ENCODE assay signal across 14 cellular contexts in the genomic region with DNA sequence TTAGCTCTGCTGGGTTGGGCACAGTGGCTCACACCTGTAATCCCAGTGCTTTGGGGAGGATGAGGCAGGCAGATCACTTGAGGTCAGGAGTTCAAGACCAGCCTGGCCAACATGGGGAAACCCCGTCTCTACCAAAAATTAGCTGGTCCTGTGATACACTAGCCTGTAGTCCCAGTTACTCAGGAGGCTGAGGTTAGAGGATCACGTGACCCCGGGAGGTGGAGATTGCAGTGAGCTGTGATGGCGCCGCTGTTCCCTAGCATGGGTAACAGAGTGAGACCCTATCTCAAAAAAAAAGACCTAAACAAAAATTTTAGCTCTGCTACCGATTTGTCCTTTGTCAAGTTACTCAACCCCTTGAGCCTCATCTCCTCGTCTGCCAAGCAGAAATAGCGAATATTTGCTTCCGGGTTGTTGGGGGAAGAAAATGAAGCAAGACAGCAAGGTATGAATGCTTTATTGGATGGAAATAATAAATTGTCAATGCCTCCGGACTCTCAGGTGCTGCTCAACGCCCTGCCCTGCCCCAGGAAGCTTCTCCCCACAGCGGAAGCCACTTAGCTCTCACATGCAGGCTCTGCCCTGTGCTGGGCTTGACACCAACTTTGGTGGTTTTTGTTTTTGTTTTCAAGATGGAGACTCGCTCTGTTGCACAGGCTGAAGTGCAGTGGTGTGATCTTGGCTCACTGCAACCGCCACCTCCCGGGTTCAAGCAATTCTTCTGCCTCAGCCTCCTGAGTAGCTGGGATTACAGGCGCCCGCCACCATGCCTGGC. TPM values are rescaled to one million over a fixed set of nuclear protein-coding genes. Genes with fewer than 3 reads are reported as not detected.
A peak's percentile ranks its signal among the peaks of the same experiment; 100 is the strongest.
DNase-seq lines count a peak whose midpoint lies in the region; ATAC-seq lines count a peak whose summit lies in the region.
"Had no signal": no experiment of that assay in that cellular context is flagged by ENCODE, and none has a peak within 500 bp of the region (broad histone marks: within the 10 kb centered on the region; RNA-seq: fewer than 3 reads in every experiment).

No MANE protein-coding gene starts in this region.

- H3K9me2 ChIP-seq in Karpas-422 (replicated peaks; ENCODE audit: insufficient read depth, low read length), result no peaks in the 10 kb centered on the region

- DNase-seq in stimulated activated CD4-positive, alpha-beta T cell treated with anti-CD3 and anti-CD28 coated beads, Interleukin-4, amount 100 ng/mL, for 24 hours, result peak; percentile 4
- no peak for DNase-seq in stimulated activated CD4-positive, alpha-beta T cell treated with anti-CD3 and anti-CD28 coated beads, Interleukin-1b, Interleukin-23, amount 100 ng/mL, for 48 hours
- DNase-seq in Karpas-422 (peak; percentile 84), HuH-7 (ENCODE audit: low spot score) (no peak), left colon (no peak), SKM-1 treated with dmso at 0.1 percent for 144 hours (lab: John Stamatoyannopoulos, UW; ENCODE audit: unreplicated experiment) (no peak)
- DNase-seq: effector memory CD4-positive, alpha-beta T cell; H9; IMR-90; left ventricle myocardium inferior; NCI-H1092 treated with DMSO at 0.1 percent for 48 hours; SHP77 treated with DMSO at 0.1 percent for 48 hours had no signal

- no peaks in the 10 kb centered on the region for H3K79me2 ChIP-seq in Karpas-422 (ENCODE audit: low read length)

- intact Hi-C loops in left colon (cut with DNase I, micrococcal nuclease), result no loop called here

- no peaks in the 10 kb centered on the region for H4K20me1 ChIP-seq in Karpas-422 (ENCODE audit: insufficient read depth, low read depth, low read length)

- H3K9me3 ChIP-seq in Karpas-422 (ENCODE audit: low read length), result no peaks in the 10 kb centered on the region
- no peaks in the 10 kb centered on the region for H3K9me3 ChIP-seq in duodenal mucosa (ENCODE audit: control insufficient read depth in 1 of 2, low read length in 2 of 2)
- H3K9me3 ChIP-seq: left ventricle myocardium inferior had no signal

- no peak for ATAC-seq in left colon
- no peak for ATAC-seq in HG02970 (IDR thresholded peaks at IDR 0.05; ENCODE audit: low FRiP score, unreplicated experiment)

- peak overlapping the region; percentile 72 for H3K4me2 ChIP-seq in Karpas-422 (ENCODE audit: low read depth, low read length, poor library complexity, severe bottlenecking)

- H3K4me3 ChIP-seq in Karpas-422 (ENCODE audit: low read length) (peak overlapping the region; percentile 59), duodenal mucosa (ENCODE audit: low read depth in 1 of 2, low read length in 2 of 2) (peak overlapping the region; percentile 22 to 28)
- H3K4me3 ChIP-seq: left ventricle myocardium inferior had no signal

- H2AFZ ChIP-seq in Karpas-422 (ENCODE audit: low read length), result peak overlapping the region; percentile 73; the same call in 1 of the 2 replicates

- H3K27ac ChIP-seq in Karpas-422 (ENCODE audit: low read length) (peak overlapping the region; percentile 48; the same call in 1 of the 2 replicates), duodenal mucosa (ENCODE audit: low read depth, low read length) (no peak overlapping the region)
- H3K27ac ChIP-seq: left ventricle myocardium inferior had no signal

- H3K4me1 ChIP-seq in Karpas-422 (ENCODE audit: low read length), result peaks cover 25% of the 10 kb centered on the region
- peaks cover 0 to 4% of the 10 kb centered on the region in 2 donors for H3K4me1 ChIP-seq in duodenal mucosa (ENCODE audit: control insufficient read depth in 1 of 2, insufficient read depth in 2 of 2, low read length in 2 of 2)
- H3K4me1 ChIP-seq: left ventricle myocardium inferior had no signal

- H3K36me3 ChIP-seq in Karpas-422 (ENCODE audit: insufficient read depth, low read length), result no peaks in the 10 kb centered on the region
- H3K36me3 ChIP-seq in duodenal mucosa (ENCODE audit: control insufficient read depth in 1 of 2, insufficient read depth in 2 of 2, low read length in 2 of 2), result no peaks in the 10 kb centered on the region
- H3K36me3 ChIP-seq: left ventricle myocardium inferior had no signal

- H3K27me3 ChIP-seq in Karpas-422 (ENCODE audit: low read length), result no peaks in the 10 kb centered on the region
- no peaks in the 10 kb centered on the region for H3K27me3 ChIP-seq in duodenal mucosa (ENCODE audit: control insufficient read depth in 1 of 2, insufficient read depth in 2 of 2, low read length in 2 of 2)

- H3K9ac ChIP-seq in Karpas-422 (ENCODE audit: low read length) (peak overlapping the region; percentile 64), duodenal mucosa (ENCODE audit: low read depth in 1 of 2, low read length in 2 of 2) (no peak overlapping the region)

RNA-seq across cellular contexts. Expression of a gene that starts 24.9 kb away (rescaled TPM):
- 38.7 and 54.8 TPM in 2 replicates for total RNA-seq in Karpas-422 (2014; rRNA removed; shearing (Covaris generic); ENCODE audit: low replicate concordance)
- total RNA-seq in left colon, result 10 to 100 TPM; 69.6 to 78.3 TPM

RNA-seq across cellular contexts. Expression of a gene that starts 35.0 kb away (rescaled TPM):
- total RNA-seq in Karpas-422 (2014; rRNA removed; shearing (Covaris generic); ENCODE audit: low replicate concordance), result 191 and 277 TPM in 2 replicates
- total RNA-seq in left colon, result 10 to 100 TPM; 72.9 to 73.9 TPM

Comparison
In these comparisons a context has a peak if more than half of its experiments do, and no peak if none do; other contexts are left out.
1. DNase-seq: peak in stimulated activated CD4-positive, alpha-beta T cell treated with anti-CD3 and anti-CD28 coated beads, Interleukin-4, amount 100 ng/mL, for 24 hours (single experiment) and Karpas-422 (single experiment); none in stimulated activated CD4-positive, alpha-beta T cell treated with anti-CD3 and anti-CD28 coated beads, Interleukin-1b, Interleukin-23, amount 100 ng/mL, for 48 hours (single experiment), HuH-7 (single experiment), left colon (0 of 2) and SKM-1 treated with dmso at 0.1 percent for 144 hours (single experiment).